1 cellular context compared by ENCODE assay signal in the genomic region with DNA sequence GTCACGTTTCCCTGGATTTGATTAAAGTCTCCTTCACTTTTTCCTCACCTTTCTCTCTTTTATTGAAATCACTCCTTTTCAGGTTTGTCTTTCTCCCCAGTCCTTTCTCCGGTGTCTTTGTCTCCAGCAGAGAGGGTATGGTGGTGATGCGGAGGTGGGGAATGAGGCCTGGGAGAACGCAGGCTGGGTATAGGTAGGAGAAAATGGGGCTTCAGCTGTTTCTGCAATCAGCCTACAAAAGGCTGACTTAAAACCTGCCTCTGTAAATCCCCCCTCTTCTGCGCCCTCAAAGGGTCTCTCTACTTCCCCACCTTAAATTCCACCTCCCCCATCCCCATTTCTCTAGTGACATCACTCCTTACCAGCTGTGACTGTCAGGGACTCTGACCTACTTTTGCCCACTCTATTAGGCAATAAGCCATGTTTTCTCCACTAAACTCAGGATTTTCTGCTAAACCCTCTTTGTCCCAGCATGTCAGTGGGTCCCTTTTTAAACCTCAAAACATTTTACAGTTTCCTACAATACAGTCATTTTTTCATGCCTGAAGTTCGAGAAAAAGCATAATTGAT.
A peak's percentile ranks its signal among the peaks of the same experiment; 100 is the strongest.
TF ChIP-seq lines count a peak whose summit lies in the region.

No MANE protein-coding gene starts in this region.

TF ChIP-seq in HepG2, 621 proteins besides CTCF, POLR2A, EP300 and RAD21:
- no peak for TF ChIP-seq SIN3B (IDR thresholded peaks at IDR 0.05; ENCODE audit: low read length)
- peak; percentile 29; the same call in 1 of the 2 replicates for TF ChIP-seq CREB1 (IDR thresholded peaks at IDR 0.05)
- TF ChIP-seq CREB1 (CRISPR knock-in tag; IDR thresholded peaks at IDR 0.05): no peak
- TF ChIP-seq ZNF607 (CRISPR knock-in tag; IDR thresholded peaks at IDR 0.05; ENCODE audit: borderline replicate concordance): no peak
